1 cellular context compared by ENCODE assay signal in the genomic region with DNA sequence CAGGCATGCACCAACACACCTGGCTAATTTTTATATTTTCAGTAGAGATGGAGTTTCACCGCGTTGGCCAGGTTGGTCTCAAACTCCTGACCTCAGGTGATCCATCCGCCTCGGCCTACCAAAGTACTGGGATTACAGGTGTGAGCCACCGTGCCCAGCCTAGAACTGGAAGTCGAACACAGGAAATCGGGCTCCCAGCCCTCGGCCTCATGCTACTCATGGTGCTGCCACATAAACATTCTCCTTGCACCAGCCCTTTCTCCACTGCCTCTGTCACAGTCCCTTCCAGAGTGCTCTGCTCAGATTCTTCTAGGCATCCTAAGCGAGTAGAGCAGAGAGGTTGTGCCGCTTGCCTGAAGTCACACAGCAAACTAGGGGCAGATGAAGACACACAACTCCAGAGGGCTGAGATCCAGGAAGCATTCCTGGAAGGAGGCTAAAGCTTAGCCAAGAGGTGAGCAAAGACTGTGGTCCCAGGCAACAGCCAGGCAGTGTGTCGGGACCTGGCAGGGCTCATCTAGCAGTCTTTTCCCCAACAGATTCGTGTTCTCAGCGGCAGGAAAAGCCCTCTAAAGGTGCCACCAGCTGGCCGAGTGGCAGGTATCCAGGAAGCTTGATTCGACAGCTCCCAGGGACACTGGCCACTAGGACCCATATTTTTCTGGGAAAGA.
TF ChIP-seq lines count a peak whose summit lies in the region.

No MANE protein-coding gene starts in this region.

TF ChIP-seq in K562, 482 proteins besides CTCF, POLR2A, EP300 and RAD21:
- TF ChIP-seq TBL1XR1 (IDR thresholded peaks at IDR 0.05; ENCODE audit: low read length in 2 of 2) (no peak), JUNB (CRISPR knock-in tag; conservative IDR thresholded peaks at IDR 0.05) (no peak), ZFP36 (IDR thresholded peaks at IDR 0.05; ENCODE audit: low read depth, low read length, partially characterized antibody) (peak; percentile 90), KDM1A (IDR thresholded peaks at IDR 0.05) (peak; percentile 60 to 79; a peak in 3 of 4 replicates), HDAC2 (IDR thresholded peaks at IDR 0.05) (peak; percentile 64), SMARCA5 (IDR thresholded peaks at IDR 0.05) (peak; percentile 56; the same call in 1 of the 2 replicates), SNIP1 (IDR thresholded peaks at IDR 0.05; ENCODE audit: low read depth) (no peak), BHLHE40 (IDR thresholded peaks at IDR 0.05; ENCODE audit: low read length) (no peak), IRF2 (CRISPR knock-in tag; IDR thresholded peaks at IDR 0.05) (no peak), MXI1 (IDR thresholded peaks at IDR 0.05; ENCODE audit: low read depth, low read length) (no peak), FOXK1 (CRISPR knock-in tag; IDR thresholded peaks at IDR 0.05; ENCODE audit: borderline replicate concordance) (no peak), ZNF175 (CRISPR knock-in tag; IDR thresholded peaks at IDR 0.05; ENCODE audit: low read depth) (no peak), PTBP1 (IDR thresholded peaks at IDR 0.05; ENCODE audit: low read depth, low read length) (0 out of 2 replicates have a peak, but pooled peaks have one; percentile 52), EWSR1 (IDR thresholded peaks at IDR 0.05; ENCODE audit: borderline replicate concordance, low read depth, partially characterized antibody) (no peak), ZNF41 (CRISPR knock-in tag; conservative IDR thresholded peaks at IDR 0.05) (no peak), RCOR1 (IDR thresholded peaks at IDR 0.05; ENCODE audit: borderline replicate concordance in 1 of 2, low read depth in 2 of 2, low read length in 2 of 2) (0 out of 4 replicates have a peak, but pooled peaks of 1 of the 2 experiments have one; percentile 23), ZNF780A (CRISPR knock-in tag; IDR thresholded peaks at IDR 0.05) (no peak), FOXK2 (conservative IDR thresholded peaks at IDR 0.05 in 1 of 2, IDR thresholded peaks at IDR 0.05 in 1 of 2; ENCODE audit: low read depth in 2 of 2) (no peak), RBM25 (IDR thresholded peaks at IDR 0.05; ENCODE audit: low read depth, low read length, severe bottlenecking) (peak; percentile 82), NCOA2 (IDR thresholded peaks at IDR 0.05; ENCODE audit: partially characterized antibody in 2 of 2) (no peak), ZC3H4 (CRISPR knock-in tag; IDR thresholded peaks at IDR 0.05; ENCODE audit: borderline replicate concordance) (0 out of 2 replicates have a peak, but pooled peaks have one; percentile 48), BCOR (IDR thresholded peaks at IDR 0.05) (peak; percentile 88)
- TF ChIP-seq, protein P1, sequence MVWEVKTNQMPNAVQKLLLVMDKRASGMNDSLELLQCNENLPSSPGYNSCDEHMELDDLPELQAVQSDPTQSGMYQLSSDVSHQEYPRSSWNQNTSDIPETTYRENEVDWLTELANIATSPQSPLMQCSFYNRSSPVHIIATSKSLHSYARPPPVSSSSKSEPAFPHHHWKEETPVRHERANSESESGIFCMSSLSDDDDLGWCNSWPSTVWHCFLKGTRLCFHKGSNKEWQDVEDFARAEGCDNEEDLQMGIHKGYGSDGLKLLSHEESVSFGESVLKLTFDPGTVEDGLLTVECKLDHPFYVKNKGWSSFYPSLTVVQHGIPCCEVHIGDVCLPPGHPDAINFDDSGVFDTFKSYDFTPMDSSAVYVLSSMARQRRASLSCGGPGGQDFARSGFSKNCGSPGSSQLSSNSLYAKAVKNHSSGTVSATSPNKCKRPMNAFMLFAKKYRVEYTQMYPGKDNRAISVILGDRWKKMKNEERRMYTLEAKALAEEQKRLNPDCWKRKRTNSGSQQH (CRISPR knock-in tag; IDR thresholded peaks at IDR 0.05): no peak
- TF ChIP-seq, protein P2, sequence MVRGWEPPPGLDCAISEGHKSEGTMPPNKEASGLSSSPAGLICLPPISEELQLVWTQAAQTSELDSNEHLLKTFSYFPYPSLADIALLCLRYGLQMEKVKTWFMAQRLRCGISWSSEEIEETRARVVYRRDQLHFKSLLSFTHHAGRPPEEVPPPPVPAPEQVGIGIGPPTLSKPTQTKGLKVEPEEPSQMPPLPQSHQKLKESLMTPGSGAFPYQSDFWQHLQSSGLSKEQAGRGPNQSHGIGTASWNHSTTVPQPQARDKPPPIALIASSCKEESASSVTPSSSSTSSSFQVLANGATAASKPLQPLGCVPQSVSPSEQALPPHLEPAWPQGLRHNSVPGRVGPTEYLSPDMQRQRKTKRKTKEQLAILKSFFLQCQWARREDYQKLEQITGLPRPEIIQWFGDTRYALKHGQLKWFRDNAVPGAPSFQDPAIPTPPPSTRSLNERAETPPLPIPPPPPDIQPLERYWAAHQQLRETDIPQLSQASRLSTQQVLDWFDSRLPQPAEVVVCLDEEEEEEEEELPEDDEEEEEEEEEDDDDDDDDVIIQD (CRISPR knock-in tag; IDR thresholded peaks at IDR 0.05): 0 out of 2 replicates have a peak, but pooled peaks have one; percentile 4
- TF ChIP-seq, protein P3, sequence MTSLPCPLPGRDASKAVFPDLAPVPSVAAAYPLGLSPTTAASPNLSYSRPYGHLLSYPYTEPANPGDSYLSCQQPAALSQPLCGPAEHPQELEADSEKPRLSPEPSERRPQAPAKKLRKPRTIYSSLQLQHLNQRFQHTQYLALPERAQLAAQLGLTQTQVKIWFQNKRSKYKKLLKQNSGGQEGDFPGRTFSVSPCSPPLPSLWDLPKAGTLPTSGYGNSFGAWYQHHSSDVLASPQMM (CRISPR knock-in tag; IDR thresholded peaks at IDR 0.05): no peak
- TF ChIP-seq, protein P4, sequence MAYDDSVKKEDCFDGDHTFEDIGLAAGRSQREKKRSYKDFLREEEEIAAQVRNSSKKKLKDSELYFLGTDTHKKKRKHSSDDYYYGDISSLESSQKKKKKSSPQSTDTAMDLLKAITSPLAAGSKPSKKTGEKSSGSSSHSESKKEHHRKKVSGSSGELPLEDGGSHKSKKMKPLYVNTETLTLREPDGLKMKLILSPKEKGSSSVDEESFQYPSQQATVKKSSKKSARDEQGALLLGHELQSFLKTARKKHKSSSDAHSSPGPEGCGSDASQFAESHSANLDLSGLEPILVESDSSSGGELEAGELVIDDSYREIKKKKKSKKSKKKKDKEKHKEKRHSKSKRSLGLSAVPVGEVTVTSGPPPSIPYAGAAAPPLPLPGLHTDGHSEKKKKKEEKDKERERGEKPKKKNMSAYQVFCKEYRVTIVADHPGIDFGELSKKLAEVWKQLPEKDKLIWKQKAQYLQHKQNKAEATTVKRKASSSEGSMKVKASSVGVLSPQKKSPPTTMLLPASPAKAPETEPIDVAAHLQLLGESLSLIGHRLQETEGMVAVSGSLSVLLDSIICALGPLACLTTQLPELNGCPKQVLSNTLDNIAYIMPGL (CRISPR knock-in tag; IDR thresholded peaks at IDR 0.05): no peak
